Comparison of ENCODE assay signal across 18 cellular contexts in genomic region chr20:13349240-13349604, GRCh38.
DNase-seq lines count a peak whose midpoint lies in the region; ATAC-seq and TF ChIP-seq lines count a peak whose summit lies in the region.
"Had no signal": no experiment of that assay in that cellular context is flagged by ENCODE, and none has a peak within 500 bp of the region (broad histone marks: within the 10 kb centered on the region; RNA-seq: fewer than 3 reads in every experiment).

No MANE protein-coding gene starts in this region.

- H3K9me2 ChIP-seq in OCI-LY7 (ENCODE audit: insufficient read depth, low read length), result no peaks in the 10 kb centered on the region

- DNase-seq in AG04450 (ENCODE audit: low read depth, low spot score), result no peak
- DNase-seq in SJSA1 (ENCODE audit: low read depth in 1 of 2, low spot score in 2 of 2), result no peak
- DNase-seq in fibroblast of villous mesenchyme (ENCODE audit: low read depth), result peak; percentile 34
- DNase-seq in stimulated activated naive CD4-positive, alpha-beta T cell (lab: John Stamatoyannopoulos, UW), result no peak
- no peak for DNase-seq in stimulated activated CD4-positive, alpha-beta T cell treated with anti-CD3 and anti-CD28 coated beads, Interleukin-4, amount 100 ng/mL, for 24 hours
- DNase-seq in OCI-LY7 (ENCODE audit: low spot score), result no peak
- DNase-seq: CD8-positive, alpha-beta memory T cell; DND-41; GF-D8; NCI-H1417 treated with DMSO at 0.1 percent for 48 hours; NCI-H2029; NCI-H2171 treated with DMSO at 0.1 percent for 48 hours; NCI-H82; SHP77 treated with DMSO at 0.1 percent for 48 hours had no signal

- H3K4me2 ChIP-seq in skeletal muscle satellite cell (ENCODE audit: low read length) (peak overlapping the region; percentile 38), OCI-LY7 (ENCODE audit: low read length) (no peak overlapping the region)
- H3K4me2 ChIP-seq: A549, BLaER1 had no signal

- TF ChIP-seq CTCF in AG04450 (IDR thresholded peaks at IDR 0.05; ENCODE audit: low read depth, low read length) (no peak), fibroblast of villous mesenchyme (IDR thresholded peaks at IDR 0.05; ENCODE audit: insufficient read depth, low read depth, low read length) (no peak), OCI-LY7 (conservative IDR thresholded peaks at IDR 0.05; ENCODE audit: low read length) (no peak)

- H3K4me3 ChIP-seq in AG04450 (ENCODE audit: low read depth, low read length), result peak overlapping the region; percentile 45
- peak overlapping the region; percentile 20 for H3K4me3 ChIP-seq in SJSA1
- H3K4me3 ChIP-seq in fibroblast of villous mesenchyme (ENCODE audit: low read depth, low read length), result no peak overlapping the region
- H3K4me3 ChIP-seq in skeletal muscle satellite cell (ENCODE audit: low read length), result no peak overlapping the region
- H3K4me3 ChIP-seq in OCI-LY7 (ENCODE audit: low read depth, low read length, poor library complexity, severe bottlenecking), result no peak overlapping the region
- H3K4me3 ChIP-seq: A549, BLaER1 had no signal

- peaks cover 2% of the 10 kb centered on the region for H3K27me3 ChIP-seq in AG04450 (ENCODE audit: control insufficient read depth, insufficient read depth, low read length)
- H3K27me3 ChIP-seq in SJSA1 (replicated peaks), result no peaks in the 10 kb centered on the region
- no peaks in the 10 kb centered on the region for H3K27me3 ChIP-seq in skeletal muscle satellite cell (ENCODE audit: control insufficient read depth, insufficient read depth, low read length)
- H3K27me3 ChIP-seq: BLaER1 had no signal

- POLR2A ChIA-PET in AG04450 (lab: Yijun Ruan, JAX) (no interaction called here), OCI-LY7 (lab: Charles Lee) (interaction anchor here (0.7 kb wide), 1 partner anchor 59 kb away, joined by 3 read pairs; no protein-coding TSS in a partner anchor)

- ATAC-seq in GM21526 (IDR thresholded peaks at IDR 0.05; ENCODE audit: low FRiP score, unreplicated experiment), result no peak
- ATAC-seq: A549 had no signal

- no TSS peak for BruUV-seq in OCI-LY7 (replicated peaks; lab: Mats Ljungman, UMichigan)

- H3K36me3 ChIP-seq in SJSA1, result no peaks in the 10 kb centered on the region
- no peaks in the 10 kb centered on the region for H3K36me3 ChIP-seq in skeletal muscle satellite cell (ENCODE audit: insufficient read depth, low read length)
- H3K36me3 ChIP-seq in OCI-LY7 (ENCODE audit: insufficient read depth, low read length), result no peaks in the 10 kb centered on the region
- H3K36me3 ChIP-seq: BLaER1 had no signal

- H3K4me1 ChIP-seq in SJSA1 (replicated peaks) (peaks cover 29% of the 10 kb centered on the region), skeletal muscle satellite cell (ENCODE audit: control insufficient read depth, insufficient read depth, low read length) (peaks cover 11% of the 10 kb centered on the region), OCI-LY7 (ENCODE audit: insufficient read depth, low read length, poor library complexity, severe bottlenecking) (no peaks in the 10 kb centered on the region)
- H3K4me1 ChIP-seq: A549, BLaER1 had no signal

- no peak overlapping the region for H3K9ac ChIP-seq in skeletal muscle satellite cell (ENCODE audit: low read depth, low read length)
- H3K9ac ChIP-seq: BLaER1 had no signal

- H2AFZ ChIP-seq in OCI-LY7 (ENCODE audit: low read length), result no peak overlapping the region

- H3K79me2 ChIP-seq in OCI-LY7 (ENCODE audit: insufficient read depth, low read depth, low read length), result no peaks in the 10 kb centered on the region

- H3K27ac ChIP-seq in AG04450 (ENCODE audit: low read depth, low read length) (peak overlapping the region; percentile 32), SJSA1 (peak overlapping the region; percentile 59), OCI-LY7 (ENCODE audit: low read depth, low read length, poor library complexity, severe bottlenecking) (no peak overlapping the region)
- H3K27ac ChIP-seq: BLaER1 had no signal

- H3K9me3 ChIP-seq in AG04450 (ENCODE audit: control insufficient read depth, insufficient read depth, low read length) (no peaks in the 10 kb centered on the region), SJSA1 (replicated peaks) (no peaks in the 10 kb centered on the region), skeletal muscle satellite cell (replicated peaks; ENCODE audit: low read length) (no peaks in the 10 kb centered on the region), OCI-LY7 (ENCODE audit: low read length) (no peaks in the 10 kb centered on the region)
- H3K9me3 ChIP-seq: A549, BLaER1 had no signal

- CTCF ChIA-PET in AG04450 (lab: Charles Lee) (interaction anchor here (0.8 to 2.7 kb wide), 3 partner anchors 197 to 438 kb away, joined by 3 to 14 read pairs (median 4); no protein-coding TSS in a partner anchor), OCI-LY7 (lab: Charles Lee; ENCODE audit: unreplicated experiment) (no interaction called here)

- intact Hi-C loops in OCI-LY7 (cut with micrococcal nuclease; ENCODE audit: unreplicated experiment), result no loop called here

- H4K20me1 ChIP-seq in OCI-LY7 (ENCODE audit: insufficient read depth, low read length), result no peaks in the 10 kb centered on the region
- H4K20me1 ChIP-seq: BLaER1 had no signal

Comparison
In these comparisons a context has a peak if more than half of its experiments do, and no peak if none do; other contexts are left out.
1. H3K4me3 ChIP-seq: peak in AG04450 (single experiment) and SJSA1 (single experiment); none in fibroblast of villous mesenchyme (single experiment), skeletal muscle satellite cell (single experiment) and OCI-LY7 (single experiment).